Comparison of ENCODE assay signal across 26 cellular contexts in the genomic region with DNA sequence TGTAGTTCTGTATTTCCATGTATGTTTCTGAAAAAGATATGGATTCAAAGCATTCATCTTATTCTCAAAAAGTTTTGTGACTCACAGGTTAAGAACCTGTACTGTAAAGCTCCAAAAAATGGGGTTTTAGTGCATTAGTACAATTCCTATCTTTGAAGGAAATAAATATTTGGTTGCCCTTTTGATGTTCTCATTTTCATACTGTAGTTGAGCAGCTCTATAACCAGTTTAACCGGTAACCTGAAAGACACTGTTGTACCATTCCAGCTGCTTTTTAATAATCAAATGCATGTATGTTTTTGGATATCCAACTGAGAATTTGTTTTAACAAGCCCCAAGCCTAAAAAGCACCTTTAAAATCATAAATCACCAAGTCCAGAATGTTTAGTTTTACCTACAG.
DNase-seq lines count a peak whose midpoint lies in the region; ATAC-seq and TF ChIP-seq lines count a peak whose summit lies in the region.
"Had no signal": no experiment of that assay in that cellular context is flagged by ENCODE, and none has a peak within 500 bp of the region (broad histone marks: within the 10 kb centered on the region; RNA-seq: fewer than 3 reads in every experiment).

No MANE protein-coding gene starts in this region.

- H3K9me3 Mint-ChIP-seq in activated naive CD8-positive, alpha-beta T cell (ENCODE audit: low read depth), result no peaks in the 10 kb centered on the region
- H3K9me3 Mint-ChIP-seq in activated naive CD8-positive, alpha-beta T cell treated with anti-CD3 and anti-CD28 coated beads, Interleukin-2, amount 50 U/mL, for 24 hours, result no peaks in the 10 kb centered on the region
- H3K9me3 Mint-ChIP-seq: CD8-positive, alpha-beta memory T cell had no signal

- H3K4me3 ChIP-seq in epithelial cell of esophagus (ENCODE audit: low read length), result no peak overlapping the region
- H3K4me3 ChIP-seq: PC-9, SJCRH30 had no signal

- TF ChIP-seq CTCF in epithelial cell of esophagus (IDR thresholded peaks at IDR 0.05; ENCODE audit: insufficient read depth, low read depth, low read length, missing control alignments), result no peak

- no peak for ATAC-seq in activated naive CD8-positive, alpha-beta T cell treated with anti-CD3 and anti-CD28 coated beads, Interleukin-2, amount 50 U/mL, for 24 hours
- no peak for ATAC-seq in GM21737 (IDR thresholded peaks at IDR 0.05; ENCODE audit: unreplicated experiment)
- ATAC-seq: HCT116, Right ventricle myocardium inferior, SK-N-SH treated with all-trans-retinoic acid at 6 μM for 48 hours had no signal

- H3K27ac Mint-ChIP-seq in activated naive CD8-positive, alpha-beta T cell, result peak overlapping the region; percentile 34
- H3K27ac Mint-ChIP-seq in activated naive CD8-positive, alpha-beta T cell treated with anti-CD3 and anti-CD28 coated beads, Interleukin-2, amount 50 U/mL, for 24 hours, result no peak overlapping the region
- H3K27ac Mint-ChIP-seq: B cell had no signal

- no peak overlapping the region for H3K4me3 Mint-ChIP-seq in activated naive CD8-positive, alpha-beta T cell
- H3K4me3 Mint-ChIP-seq in activated naive CD8-positive, alpha-beta T cell treated with anti-CD3 and anti-CD28 coated beads, Interleukin-2, amount 50 U/mL, for 24 hours, result no peak overlapping the region
- H3K4me3 Mint-ChIP-seq: B cell; CD8-positive, alpha-beta memory T cell had no signal

- H3K36me3 Mint-ChIP-seq in activated naive CD8-positive, alpha-beta T cell, result peaks cover 7% of the 10 kb centered on the region
- peaks cover 35% of the 10 kb centered on the region for H3K36me3 Mint-ChIP-seq in activated naive CD8-positive, alpha-beta T cell treated with anti-CD3 and anti-CD28 coated beads, Interleukin-2, amount 50 U/mL, for 24 hours (ENCODE audit: low read depth)

- no peak for DNase-seq in activated naive CD8-positive, alpha-beta T cell treated with anti-CD3 and anti-CD28 coated beads, Interleukin-2, amount 50 U/mL, for 24 hours
- DNase-seq in NCI-H1048 (lab: John Stamatoyannopoulos, UW), result peak; percentile 28
- peak; percentile 16 for DNase-seq in epithelial cell of esophagus (ENCODE audit: low read depth)
- DNase-seq in DMS79 treated with DMSO at 0.1 percent for 48 hours (lab: John Stamatoyannopoulos, UW), result no peak
- DNase-seq in activated gamma-delta T cell (lab: John Stamatoyannopoulos, UW), result no peak
- DNase-seq: CD8-positive, alpha-beta memory T cell; DMS 273 treated with DMSO at 0.1 percent for 48 hours; DMS79; GF-D8; Karpas-422; MV-4-11; NCI-H1105 treated with DMSO at 0.1 percent for 48 hours; NCI-H146; NCI-H1930; NCI-H2107; NCI-H524; NCI-H82; NK-92 treated with Interleukin-12 subunit alpha and Interleukin-12 subunit beta, amount 100 ng/mL, for 24 hours; PC-9; SJCRH30 had no signal

- H3K27me3 Mint-ChIP-seq in activated naive CD8-positive, alpha-beta T cell, result no peaks in the 10 kb centered on the region
- H3K27me3 Mint-ChIP-seq in activated naive CD8-positive, alpha-beta T cell treated with anti-CD3 and anti-CD28 coated beads, Interleukin-2, amount 50 U/mL, for 24 hours, result no peaks in the 10 kb centered on the region
- H3K27me3 Mint-ChIP-seq: B cell; CD8-positive, alpha-beta memory T cell had no signal

- H3K4me1 Mint-ChIP-seq in activated naive CD8-positive, alpha-beta T cell (ENCODE audit: low read depth), result peaks cover 5% of the 10 kb centered on the region
- H3K4me1 Mint-ChIP-seq in activated naive CD8-positive, alpha-beta T cell treated with anti-CD3 and anti-CD28 coated beads, Interleukin-2, amount 50 U/mL, for 24 hours, result peaks cover 2% of the 10 kb centered on the region

Comparison
In these comparisons a context has a peak if more than half of its experiments do, and no peak if none do; other contexts are left out.
1. DNase-seq: peak in NCI-H1048 (single experiment) and epithelial cell of esophagus (single experiment); none in activated naive CD8-positive, alpha-beta T cell treated with anti-CD3 and anti-CD28 coated beads, Interleukin-2, amount 50 U/mL, for 24 hours (single experiment), DMS79 treated with DMSO at 0.1 percent for 48 hours (single experiment) and activated gamma-delta T cell (single experiment).